ENCODE assay signal across 2 cellular contexts in the genomic region with DNA sequence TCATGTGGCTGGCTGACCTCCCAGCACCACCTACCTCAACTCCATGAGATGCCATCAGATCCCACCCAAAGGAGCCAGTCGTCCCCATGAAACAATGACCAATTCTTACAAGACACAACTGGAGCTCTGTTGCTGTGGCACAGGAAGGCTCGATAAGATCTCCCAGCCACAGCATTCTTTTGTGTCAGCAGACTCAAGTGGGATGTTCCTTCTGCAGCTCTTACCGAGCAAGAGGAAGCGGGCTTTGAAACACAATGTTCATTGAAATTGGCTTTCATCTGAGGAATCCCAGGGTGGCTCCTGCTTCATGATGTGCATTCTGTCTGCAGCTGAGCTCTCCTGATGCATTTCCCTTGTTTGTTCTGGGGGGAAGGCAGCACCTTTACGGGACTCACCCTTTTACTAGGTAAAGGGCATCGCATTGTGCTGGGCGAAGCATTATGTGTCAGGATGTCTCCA.
TF ChIP-seq lines count a peak whose summit lies in the region.

No MANE protein-coding gene starts in this region.

TF ChIP-seq in SK-N-SH, 30 proteins besides CTCF, POLR2A, EP300 and RAD21 (continued from another document):
- TF ChIP-seq, protein P1, sequence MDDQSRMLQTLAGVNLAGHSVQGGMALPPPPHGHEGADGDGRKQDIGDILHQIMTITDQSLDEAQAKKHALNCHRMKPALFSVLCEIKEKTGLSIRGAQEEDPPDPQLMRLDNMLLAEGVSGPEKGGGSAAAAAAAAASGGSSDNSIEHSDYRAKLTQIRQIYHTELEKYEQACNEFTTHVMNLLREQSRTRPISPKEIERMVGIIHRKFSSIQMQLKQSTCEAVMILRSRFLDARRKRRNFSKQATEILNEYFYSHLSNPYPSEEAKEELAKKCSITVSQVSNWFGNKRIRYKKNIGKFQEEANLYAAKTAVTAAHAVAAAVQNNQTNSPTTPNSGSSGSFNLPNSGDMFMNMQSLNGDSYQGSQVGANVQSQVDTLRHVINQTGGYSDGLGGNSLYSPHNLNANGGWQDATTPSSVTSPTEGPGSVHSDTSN (IDR thresholded peaks at IDR 0.05): peak; percentile 12; the same call in 1 of the 2 replicates
- no peak for TF ChIP-seq YY1 (IDR thresholded peaks at IDR 0.05; ENCODE audit: low read depth)

TF ChIP-seq in SK-N-SH treated with all-trans-retinoic acid at 6 μM for 48 hours, 23 proteins besides CTCF, POLR2A, EP300 and RAD21 (continued from another document):
- TF ChIP-seq OSR1 (CRISPR knock-in tag; IDR thresholded peaks at IDR 0.05) (no peak), BACH2 (CRISPR knock-in tag; IDR thresholded peaks at IDR 0.05; ENCODE audit: borderline replicate concordance) (no peak), PPARA (CRISPR knock-in tag; IDR thresholded peaks at IDR 0.05; ENCODE audit: borderline replicate concordance) (no peak), ZNF70 (CRISPR knock-in tag; IDR thresholded peaks at IDR 0.05) (no peak), ZNF8 (CRISPR knock-in tag; IDR thresholded peaks at IDR 0.05) (no peak), ZFP3 (CRISPR knock-in tag; IDR thresholded peaks at IDR 0.05) (no peak), GLIS3 (CRISPR knock-in tag; IDR thresholded peaks at IDR 0.05) (no peak), SNAI2 (CRISPR knock-in tag; IDR thresholded peaks at IDR 0.05) (no peak), ZC3H10 (CRISPR knock-in tag; IDR thresholded peaks at IDR 0.05) (no peak), ISL1 (CRISPR knock-in tag; IDR thresholded peaks at IDR 0.05) (no peak)
- TF ChIP-seq, protein P2, sequence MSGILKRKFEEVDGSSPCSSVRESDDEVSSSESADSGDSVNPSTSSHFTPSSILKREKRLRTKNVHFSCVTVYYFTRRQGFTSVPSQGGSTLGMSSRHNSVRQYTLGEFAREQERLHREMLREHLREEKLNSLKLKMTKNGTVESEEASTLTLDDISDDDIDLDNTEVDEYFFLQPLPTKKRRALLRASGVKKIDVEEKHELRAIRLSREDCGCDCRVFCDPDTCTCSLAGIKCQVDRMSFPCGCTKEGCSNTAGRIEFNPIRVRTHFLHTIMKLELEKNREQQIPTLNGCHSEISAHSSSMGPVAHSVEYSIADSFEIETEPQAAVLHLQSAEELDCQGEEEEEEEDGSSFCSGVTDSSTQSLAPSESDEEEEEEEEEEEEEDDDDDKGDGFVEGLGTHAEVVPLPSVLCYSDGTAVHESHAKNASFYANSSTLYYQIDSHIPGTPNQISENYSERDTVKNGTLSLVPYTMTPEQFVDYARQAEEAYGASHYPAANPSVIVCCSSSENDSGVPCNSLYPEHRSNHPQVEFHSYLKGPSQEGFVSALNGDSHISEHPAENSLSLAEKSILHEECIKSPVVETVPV (CRISPR knock-in tag; IDR thresholded peaks at IDR 0.05): no peak
- TF ChIP-seq, protein P3, sequence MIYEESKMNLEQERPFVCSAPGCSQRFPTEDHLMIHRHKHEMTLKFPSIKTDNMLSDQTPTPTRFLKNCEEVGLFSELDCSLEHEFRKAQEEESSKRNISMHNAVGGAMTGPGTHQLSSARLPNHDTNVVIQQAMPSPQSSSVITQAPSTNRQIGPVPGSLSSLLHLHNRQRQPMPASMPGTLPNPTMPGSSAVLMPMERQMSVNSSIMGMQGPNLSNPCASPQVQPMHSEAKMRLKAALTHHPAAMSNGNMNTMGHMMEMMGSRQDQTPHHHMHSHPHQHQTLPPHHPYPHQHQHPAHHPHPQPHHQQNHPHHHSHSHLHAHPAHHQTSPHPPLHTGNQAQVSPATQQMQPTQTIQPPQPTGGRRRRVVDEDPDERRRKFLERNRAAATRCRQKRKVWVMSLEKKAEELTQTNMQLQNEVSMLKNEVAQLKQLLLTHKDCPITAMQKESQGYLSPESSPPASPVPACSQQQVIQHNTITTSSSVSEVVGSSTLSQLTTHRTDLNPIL (CRISPR knock-in tag; IDR thresholded peaks at IDR 0.05; ENCODE audit: low read depth): no peak
- TF ChIP-seq, protein P4, sequence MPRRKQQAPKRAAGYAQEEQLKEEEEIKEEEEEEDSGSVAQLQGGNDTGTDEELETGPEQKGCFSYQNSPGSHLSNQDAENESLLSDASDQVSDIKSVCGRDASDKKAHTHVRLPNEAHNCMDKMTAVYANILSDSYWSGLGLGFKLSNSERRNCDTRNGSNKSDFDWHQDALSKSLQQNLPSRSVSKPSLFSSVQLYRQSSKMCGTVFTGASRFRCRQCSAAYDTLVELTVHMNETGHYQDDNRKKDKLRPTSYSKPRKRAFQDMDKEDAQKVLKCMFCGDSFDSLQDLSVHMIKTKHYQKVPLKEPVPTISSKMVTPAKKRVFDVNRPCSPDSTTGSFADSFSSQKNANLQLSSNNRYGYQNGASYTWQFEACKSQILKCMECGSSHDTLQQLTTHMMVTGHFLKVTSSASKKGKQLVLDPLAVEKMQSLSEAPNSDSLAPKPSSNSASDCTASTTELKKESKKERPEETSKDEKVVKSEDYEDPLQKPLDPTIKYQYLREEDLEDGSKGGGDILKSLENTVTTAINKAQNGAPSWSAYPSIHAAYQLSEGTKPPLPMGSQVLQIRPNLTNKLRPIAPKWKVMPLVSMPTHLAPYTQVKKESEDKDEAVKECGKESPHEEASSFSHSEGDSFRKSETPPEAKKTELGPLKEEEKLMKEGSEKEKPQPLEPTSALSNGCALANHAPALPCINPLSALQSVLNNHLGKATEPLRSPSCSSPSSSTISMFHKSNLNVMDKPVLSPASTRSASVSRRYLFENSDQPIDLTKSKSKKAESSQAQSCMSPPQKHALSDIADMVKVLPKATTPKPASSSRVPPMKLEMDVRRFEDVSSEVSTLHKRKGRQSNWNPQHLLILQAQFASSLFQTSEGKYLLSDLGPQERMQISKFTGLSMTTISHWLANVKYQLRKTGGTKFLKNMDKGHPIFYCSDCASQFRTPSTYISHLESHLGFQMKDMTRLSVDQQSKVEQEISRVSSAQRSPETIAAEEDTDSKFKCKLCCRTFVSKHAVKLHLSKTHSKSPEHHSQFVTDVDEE (CRISPR knock-in tag; IDR thresholded peaks at IDR 0.05): no peak
